8 cellular contexts compared by ENCODE assay signal in genomic region chr11:69449320-69450063, GRCh38. TPM values are rescaled to one million over a fixed set of nuclear protein-coding genes. Genes with fewer than 3 reads are reported as not detected.
DNase-seq lines count a peak whose midpoint lies in the region; TF ChIP-seq lines count a peak whose summit lies in the region.
"Had no signal": no experiment of that assay in that cellular context is flagged by ENCODE, and none has a peak within 500 bp of the region (broad histone marks: within the 10 kb centered on the region; RNA-seq: fewer than 3 reads in every experiment).

No MANE protein-coding gene starts in this region.

- H3K27ac Mint-ChIP-seq in chondrocyte (ENCODE audit: unreplicated experiment): no peak overlapping the region
- H3K27ac Mint-ChIP-seq: T-cell had no signal

- H3K27me3 ChIP-seq in liver (ENCODE audit: control insufficient read depth in 4 of 4, insufficient read depth in 4 of 4, low read length in 3 of 4): no peaks in the 10 kb centered on the region

- peaks cover 2% of the 10 kb centered on the region for H3K36me3 Mint-ChIP-seq in chondrocyte (ENCODE audit: low read depth)
- H3K36me3 Mint-ChIP-seq: T-cell had no signal

- H3K4me3 ChIP-seq in liver (ENCODE audit: low read depth in 1 of 3, low read length in 3 of 3): no peak overlapping the region

- H3K9me3 ChIP-seq in liver (ENCODE audit: control insufficient read depth in 4 of 4, low read length in 3 of 4): no peaks in the 10 kb centered on the region

- H3K9me3 Mint-ChIP-seq in chondrocyte (ENCODE audit: low read depth): no peaks in the 10 kb centered on the region
- H3K9me3 Mint-ChIP-seq: T-cell had no signal

- no peak overlapping the region for H3K9ac ChIP-seq in liver (ENCODE audit: low read depth in 1 of 2, low read length in 2 of 2)

- H3K27me3 Mint-ChIP-seq in chondrocyte (ENCODE audit: low read depth): peaks cover 1% of the 10 kb centered on the region

- TF ChIP-seq CTCF in chondrocyte (IDR thresholded peaks at IDR 0.05) (peak; percentile 49), liver (IDR thresholded peaks at IDR 0.05; ENCODE audit: low read depth, low read length, missing input control) (no peak)

- peak overlapping the region; percentile 65 to 74 for H3K27ac ChIP-seq in liver (ENCODE audit: low read depth in 1 of 2, low read length in 2 of 2)

- no peaks in the 10 kb centered on the region for H3K36me3 ChIP-seq in liver (ENCODE audit: control insufficient read depth in 4 of 4, insufficient read depth in 3 of 4, low read depth in 1 of 4, low read length in 3 of 4)

- peaks cover 25% of the 10 kb centered on the region for H3K4me1 Mint-ChIP-seq in chondrocyte (ENCODE audit: low read depth)

- TF ChIP-seq RAD21 in liver (IDR thresholded peaks at IDR 0.05): peak in 1 of 2 donors; percentile 15

- 62% methylated on average over 29 of the region's 29 CpGs for WGBS in liver

- H3K4me3 Mint-ChIP-seq in chondrocyte (ENCODE audit: unreplicated experiment): peak overlapping the region; percentile 16
- H3K4me3 Mint-ChIP-seq: T-cell had no signal

- DNase-seq in NCI-H2171 (lab: John Stamatoyannopoulos, UW) (peak; percentile 32), chondrocyte (ENCODE audit: low spot score) (no peak), ureter (ENCODE audit: low spot score) (peak; percentile 70), DMS153 treated with DMSO at 0.1 percent for 48 hours (lab: John Stamatoyannopoulos, UW; ENCODE audit: unreplicated experiment) (no peak), T-helper 2 cell (no peak)
- no peak for DNase-seq in activated CD8-positive, alpha-beta memory T cell treated with anti-CD3 and anti-CD28 coated beads, Interleukin-2, amount 50 U/mL, for 48 hours
- DNase-seq: T-cell had no signal

- H3K4me1 ChIP-seq in liver (ENCODE audit: control insufficient read depth in 4 of 4, insufficient read depth in 4 of 4, low read length in 3 of 4): peaks cover 0 to 4% (median under 1%) of the 10 kb centered on the region in 4 donors

TF ChIP-seq in liver, 16 proteins besides CTCF, POLR2A, EP300 and RAD21:
- TF ChIP-seq SP1 (IDR thresholded peaks at IDR 0.05): peak; percentile 35
- no peak for TF ChIP-seq FOXA2 (IDR thresholded peaks at IDR 0.05)
- no peak for TF ChIP-seq ATF3 (IDR thresholded peaks at IDR 0.05)
- no peak for TF ChIP-seq EGR1 (IDR thresholded peaks at IDR 0.05; ENCODE audit: low read depth in 2 of 2)
- peak; percentile 55 for TF ChIP-seq MAX (IDR thresholded peaks at IDR 0.05)
- TF ChIP-seq NR2F2 (IDR thresholded peaks at IDR 0.05): peak; percentile 91
- TF ChIP-seq HNF4G (IDR thresholded peaks at IDR 0.05): no peak
- TF ChIP-seq JUND (IDR thresholded peaks at IDR 0.05): peak; percentile 31 to 39
- TF ChIP-seq YY1 (IDR thresholded peaks at IDR 0.05): no peak
- TF ChIP-seq GABPA (IDR thresholded peaks at IDR 0.05 in 1 of 2, conservative IDR thresholded peaks at IDR 0.05 in 1 of 2): no peak
- TF ChIP-seq RXRA (IDR thresholded peaks at IDR 0.05): peak in 1 of 2 donors; percentile 35
- no peak for TF ChIP-seq REST (IDR thresholded peaks at IDR 0.05)
- TF ChIP-seq FOXA1 (IDR thresholded peaks at IDR 0.05): no peak
- no peak for TF ChIP-seq ZBTB33 (IDR thresholded peaks at IDR 0.05)
- TF ChIP-seq TAF1 (conservative IDR thresholded peaks at IDR 0.05): no peak
- TF ChIP-seq HNF4A (conservative IDR thresholded peaks at IDR 0.05): no peak

RNA-seq across cellular contexts. Expression of gene LINC01488, which starts 32.0 kb away (rescaled TPM):
- total RNA-seq in chondrocyte: not detected in 3 replicates
- total RNA-seq in liver: under 1 TPM; 0.05 to 0.59 TPM
- 1 to 10 TPM in 1 of 2 donors, under 1 TPM in 1; 0.61 to 2.3 TPM for polyA plus RNA-seq in liver
- not detected for total RNA-seq in ureter
- total RNA-seq: T-cell had no signal

Comparison
In these comparisons a context has a peak if more than half of its experiments do, and no peak if none do; other contexts are left out.
1. DNase-seq: peak in NCI-H2171 (single experiment) and ureter (single experiment); none in chondrocyte (single experiment), DMS153 treated with DMSO at 0.1 percent for 48 hours (single experiment), T-helper 2 cell (0 of 5) and activated CD8-positive, alpha-beta memory T cell treated with anti-CD3 and anti-CD28 coated beads, Interleukin-2, amount 50 U/mL, for 48 hours (single experiment).